ENCODE assay signal across 10 cellular contexts in the genomic region with DNA sequence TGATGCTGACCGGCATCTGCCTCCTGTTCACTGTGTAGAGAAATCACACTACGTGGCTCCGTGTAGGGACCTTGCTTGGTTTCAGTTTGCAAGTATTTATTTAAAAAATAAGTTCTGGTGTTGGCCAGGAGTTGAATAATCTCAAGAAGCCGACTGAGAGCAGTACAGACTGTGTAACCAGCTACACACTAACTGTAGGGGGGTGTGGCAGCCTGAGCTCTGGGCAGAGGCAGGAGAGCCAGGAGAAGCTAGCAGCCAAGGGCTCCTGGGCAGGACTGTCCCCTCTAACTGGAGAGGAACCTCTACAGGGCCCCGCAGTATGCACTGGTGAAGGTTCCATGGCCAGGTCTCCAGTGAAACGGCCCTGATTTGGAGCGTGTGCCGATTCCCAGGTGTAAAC.
"Had no signal": no experiment of that assay in that cellular context is flagged by ENCODE, and none has a peak within 500 bp of the region (broad histone marks: within the 10 kb centered on the region; RNA-seq: fewer than 3 reads in every experiment).

No MANE protein-coding gene starts in this region.

- H3K36me3 ChIP-seq: ovary had no signal

- H3K4me3 ChIP-seq: ovary had no signal

- H3K27ac ChIP-seq: ovary had no signal

- H3K27me3 ChIP-seq: ovary had no signal

- H3K9me3 ChIP-seq: ovary had no signal

- DNase-seq: activated CD4-positive, alpha-beta T cell treated with anti-CD3 and anti-CD28 coated beads, Interleukin-2, amount 50 U/mL, for 48 hours; activated CD8-positive, alpha-beta memory T cell treated with anti-CD3 and anti-CD28 coated beads, Interleukin-2, amount 10 ng/mL, durations not matched to agents 7 days and 5 days; activated effector memory CD4-positive, alpha-beta T cell treated with Interleukin-2 at 50 U/mL for 16 hours; activated T-cell treated with anti-CD3 and anti-CD28 coated beads, Interleukin-2, amount 50 U/mL, for 24 hours; amygdala; effector memory CD4-positive, alpha-beta T cell; ovary; stimulated activated CD4-positive, alpha-beta T cell treated with anti-CD3 and anti-CD28 coated beads, Interleukin-4, amount 100 ng/mL, for 1 hour; stimulated activated CD8-positive, alpha-beta memory T cell treated with anti-CD3 and anti-CD28 coated beads, Interleukin-4, amount 100 ng/mL, for 48 hours; stimulated activated naive CD8-positive, alpha-beta T cell treated with anti-CD3 and anti-CD28 coated beads, Interleukin-15, Interleukin-2, amounts not matched to agents 100 U/mL and 50 U/mL, for 24 hours had no signal
